ENCODE assay signal across 2 cellular contexts in genomic region chr11:102447193-102447592, GRCh38.
TF ChIP-seq lines count a peak whose summit lies in the region.

No MANE protein-coding gene starts in this region.

TF ChIP-seq in SK-N-SH, 30 proteins besides CTCF, POLR2A, EP300 and RAD21 (continued from another document):
- TF ChIP-seq REST (IDR thresholded peaks at IDR 0.05; ENCODE audit: low read depth, low read length): no peak

TF ChIP-seq in SK-N-SH treated with all-trans-retinoic acid at 6 μM for 48 hours, 23 proteins besides CTCF, POLR2A, EP300 and RAD21 (continued from another document):
- no peak for TF ChIP-seq PATZ1 (CRISPR knock-in tag; IDR thresholded peaks at IDR 0.05; ENCODE audit: borderline replicate concordance)
